ENCODE assay signal across 8 cellular contexts in genomic region chr1:234372011-234372757, GRCh38. TPM values are rescaled to one million over a fixed set of nuclear protein-coding genes. Genes with fewer than 3 reads are reported as not detected.
DNase-seq lines count a peak whose midpoint lies in the region; ATAC-seq, FAIRE-seq and TF ChIP-seq lines count a peak whose summit lies in the region.

No MANE protein-coding gene starts in this region.

- H3K4me3 ChIP-seq in GM06990 (replicated peaks; ENCODE audit: low read depth, low read length) (peak overlapping the region; percentile 94), OCI-LY3 (ENCODE audit: low read length) (peak overlapping the region; percentile 86), endothelial cell of umbilical vein (replicated peaks in 1 of 3; ENCODE audit: insufficient read depth in 1 of 3, low read depth in 1 of 3, low read length in 3 of 3) (peak overlapping the region; percentile 83 to 86 (median 85))

- POLR2A ChIA-PET in endothelial cell of umbilical vein (lab: Charles Lee), result no interaction called here

- TF ChIP-seq CTCF in GM06990 (IDR thresholded peaks at IDR 0.05; ENCODE audit: insufficient read depth, low read length, poor library complexity, severe bottlenecking) (no peak), OCI-LY3 (IDR thresholded peaks at IDR 0.05; ENCODE audit: low read depth, low read length) (no peak), endothelial cell of umbilical vein (IDR thresholded peaks at IDR 0.05; ENCODE audit: extremely low read depth in 1 of 2, insufficient read depth in 1 of 2, low read depth in 1 of 2, low read length in 2 of 2) (no peak), progenitor cell of endocrine pancreas (IDR thresholded peaks at IDR 0.05; ENCODE audit: unreplicated experiment) (no peak)

- H3K36me3 ChIP-seq in GM06990 (ENCODE audit: control insufficient read depth, insufficient read depth, low read length), result peaks cover 9% of the 10 kb centered on the region
- peaks cover 11% of the 10 kb centered on the region for H3K36me3 ChIP-seq in OCI-LY3 (replicated peaks; ENCODE audit: low read depth, low read length)
- peaks cover 6% of the 10 kb centered on the region in 2 experiments for H3K36me3 ChIP-seq in endothelial cell of umbilical vein (ENCODE audit: control insufficient read depth in 2 of 2, extremely low read depth in 1 of 2, insufficient read depth in 2 of 2, low read length in 2 of 2)

- H3K9me1 ChIP-seq in endothelial cell of umbilical vein (replicated peaks; ENCODE audit: control insufficient read depth, extremely low read depth, insufficient read depth, low read length), result no peaks in the 10 kb centered on the region

- CTCF ChIA-PET in endothelial cell of umbilical vein (lab: Charles Lee), result interaction anchor here (1.4 kb wide), 1 partner anchor 45 kb away, joined by 4 read pairs; no protein-coding TSS in a partner anchor

- peaks cover 5% of the 10 kb centered on the region for H3K27me3 Mint-ChIP-seq in progenitor cell of endocrine pancreas

- H3K4me1 Mint-ChIP-seq in progenitor cell of endocrine pancreas (ENCODE audit: low read depth), result peaks cover 16% of the 10 kb centered on the region

- no peak for FAIRE-seq in endothelial cell of umbilical vein (lab: Jason Lieb, UNC)

- dilution Hi-C loops in endothelial cell of umbilical vein (cut with MboI; ENCODE audit: extremely low pct_ligation_motif_present, low sequenced_read_pairs), result no loop called here

- H3K27me3 ChIP-seq in GM06990 (replicated peaks; ENCODE audit: control insufficient read depth, insufficient read depth, low read length) (no peaks in the 10 kb centered on the region), OCI-LY3 (ENCODE audit: low read depth, low read length) (no peaks in the 10 kb centered on the region), endothelial cell of umbilical vein (ENCODE audit: control insufficient read depth in 2 of 2, insufficient read depth in 2 of 2, low read length in 2 of 2) (no peaks in the 10 kb centered on the region)

- DNase-seq in GM06990 (ENCODE audit: extremely low read depth, insufficient read length) (no peak), endothelial cell of umbilical vein (ENCODE audit: low read depth, low spot score) (peak; percentile 6), progenitor cell of endocrine pancreas (ENCODE audit: low spot score, unreplicated experiment) (no peak), putamen (ENCODE audit: low spot score) (no peak), NCI-H2081 treated with DMSO at 0.1 percent for 48 hours (lab: John Stamatoyannopoulos, UW) (no peak), germinal center (ENCODE audit: low spot score) (no peak)

- intact Hi-C loops in endothelial cell of umbilical vein (cut with micrococcal nuclease), result loop anchor here (2.0 kb wide), 1 partner anchor 45 kb away; no protein-coding TSS in a partner anchor

- H3K27ac Mint-ChIP-seq in progenitor cell of endocrine pancreas, result peak overlapping the region; percentile 85

- H3K27ac ChIP-seq in OCI-LY3 (ENCODE audit: low read length), result no peak overlapping the region
- no peak overlapping the region for H3K27ac ChIP-seq in endothelial cell of umbilical vein (ENCODE audit: insufficient read depth, low read depth, low read length)

- H3K9ac ChIP-seq in OCI-LY3 (ENCODE audit: low read length) (peak overlapping the region; percentile 91), endothelial cell of umbilical vein (replicated peaks; ENCODE audit: extremely low read depth, insufficient read depth, low read length) (peak overlapping the region; percentile 97)

- H3K9me3 ChIP-seq in OCI-LY3 (ENCODE audit: insufficient read depth, low read length) (no peaks in the 10 kb centered on the region), endothelial cell of umbilical vein (replicated peaks; ENCODE audit: control insufficient read depth, insufficient read depth, low read length) (no peaks in the 10 kb centered on the region)

- H3K36me3 Mint-ChIP-seq in progenitor cell of endocrine pancreas (ENCODE audit: insufficient read depth), result peaks cover 6% of the 10 kb centered on the region

- peaks cover 11% of the 10 kb centered on the region for H3K4me1 ChIP-seq in OCI-LY3 (ENCODE audit: low read length)
- peaks cover 16% of the 10 kb centered on the region for H3K4me1 ChIP-seq in endothelial cell of umbilical vein (ENCODE audit: control insufficient read depth, extremely low read depth, insufficient read depth, low read length)

- H3K9me3 Mint-ChIP-seq in progenitor cell of endocrine pancreas (ENCODE audit: low read depth), result no peaks in the 10 kb centered on the region

- BruUV-seq in endothelial cell of umbilical vein (replicated peaks; lab: Mats Ljungman, UMichigan), result no TSS peak

- H3K4me2 ChIP-seq in OCI-LY3 (ENCODE audit: low read length) (peak overlapping the region; percentile 82), endothelial cell of umbilical vein (ENCODE audit: insufficient read depth, low read length) (peak overlapping the region; percentile 70)

- H3K4me3 Mint-ChIP-seq in progenitor cell of endocrine pancreas (ENCODE audit: low read depth), result peak overlapping the region; percentile 97

- no peak for ATAC-seq in HG02588 (IDR thresholded peaks at IDR 0.05; ENCODE audit: unreplicated experiment)

- TF ChIP-seq POLR2A in endothelial cell of umbilical vein (IDR thresholded peaks at IDR 0.05; ENCODE audit: low read depth, low read length), result no peak

- H4K20me1 ChIP-seq in OCI-LY3 (ENCODE audit: insufficient read depth, low read length) (no peaks in the 10 kb centered on the region), endothelial cell of umbilical vein (replicated peaks; ENCODE audit: control insufficient read depth, extremely low read depth, insufficient read depth, low read length) (no peaks in the 10 kb centered on the region)

- H2AFZ ChIP-seq in OCI-LY3 (ENCODE audit: low read depth, low read length), result no peak overlapping the region
- no peak overlapping the region for H2AFZ ChIP-seq in endothelial cell of umbilical vein (ENCODE audit: low read depth, low read length)

- H3K79me2 ChIP-seq in OCI-LY3 (ENCODE audit: low read length) (peaks cover 34% of the 10 kb centered on the region), endothelial cell of umbilical vein (ENCODE audit: control insufficient read depth, insufficient read depth, low read length) (peaks cover 15% of the 10 kb centered on the region)

TF ChIP-seq in endothelial cell of umbilical vein, 7 proteins besides CTCF, POLR2A, EP300 and RAD21:
- TF ChIP-seq FOS (IDR thresholded peaks at IDR 0.05; ENCODE audit: borderline replicate concordance, insufficient read depth, low read length) (no peak), JUN (IDR thresholded peaks at IDR 0.05; ENCODE audit: borderline replicate concordance, insufficient read depth, insufficient read length, low read depth) (no peak), EZH2 (IDR thresholded peaks at IDR 0.05; ENCODE audit: borderline replicate concordance, low read depth, low read length, severe bottlenecking) (no peak), POLR2AphosphoS5 (IDR thresholded peaks at IDR 0.05; ENCODE audit: insufficient read depth, low read depth, low read length) (no peak), MYC (IDR thresholded peaks at IDR 0.05; ENCODE audit: low read depth, low read length) (no peak), GATA2 (IDR thresholded peaks at IDR 0.05; ENCODE audit: insufficient read depth, insufficient read length, low read depth, low read length) (no peak)
- TF ChIP-seq, protein P1, sequence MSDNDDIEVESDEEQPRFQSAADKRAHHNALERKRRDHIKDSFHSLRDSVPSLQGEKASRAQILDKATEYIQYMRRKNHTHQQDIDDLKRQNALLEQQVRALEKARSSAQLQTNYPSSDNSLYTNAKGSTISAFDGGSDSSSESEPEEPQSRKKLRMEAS (IDR thresholded peaks at IDR 0.05; ENCODE audit: insufficient read depth, insufficient read length), result no peak

RNA-seq across cellular contexts. Expression of gene COA6, which starts 1.1 kb away (rescaled TPM):
- total RNA-seq in endothelial cell of umbilical vein (34.2 and 42.7 TPM in 2 replicates), progenitor cell of endocrine pancreas (31.4 and 32.6 TPM in 2 replicates)
- 15.7 and 22.2 TPM in 2 replicates for polyA plus RNA-seq in endothelial cell of umbilical vein
- polyA plus RNA-seq in endothelial cell of umbilical vein (2011; cell fraction: cytosol; rRNA removed), result 23.1 and 24.0 TPM in 2 replicates
- polyA plus RNA-seq in endothelial cell of umbilical vein (2011; cell fraction: nucleus; rRNA removed), result 8.5 and 9.3 TPM in 2 replicates
- polyA plus RNA-seq in endothelial cell of umbilical vein (2012), result 39.8 and 49.0 TPM in 2 replicates
- polyA minus RNA-seq in endothelial cell of umbilical vein, result 7.2 and 7.9 TPM in 2 replicates
- polyA minus RNA-seq in endothelial cell of umbilical vein (2011; cell fraction: cytosol; rRNA and poly(A)+ RNA removed), result 33.0 TPM
- 3.3 and 5.6 TPM in 2 replicates for polyA minus RNA-seq in endothelial cell of umbilical vein (2011; cell fraction: nucleus; rRNA and poly(A)+ RNA removed)
